Comparison of ENCODE assay signal across 14 cellular contexts in genomic region chr9:12463641-12464040, GRCh38.
DNase-seq lines count a peak whose midpoint lies in the region; ATAC-seq lines count a peak whose summit lies in the region.
"Had no signal": no experiment of that assay in that cellular context is flagged by ENCODE, and none has a peak within 500 bp of the region (broad histone marks: within the 10 kb centered on the region; RNA-seq: fewer than 3 reads in every experiment).

No MANE protein-coding gene starts in this region.

- DNase-seq in NCI-H748 (lab: John Stamatoyannopoulos, UW; ENCODE audit: unreplicated experiment) (peak; percentile 49), NCI-H748 treated with DMSO at 0.1 percent for 48 hours (lab: John Stamatoyannopoulos, UW) (no peak), NCI-H69 (lab: John Stamatoyannopoulos, UW) (peak; percentile 53), inferior parietal cortex (ENCODE audit: extremely low spot score) (peak; percentile 15)
- no peak for DNase-seq in NK-92 treated with Interleukin-12 subunit alpha and Interleukin-12 subunit beta, amount 100 ng/mL, for 24 hours (lab: John Stamatoyannopoulos, UW)
- DNase-seq in stimulated activated CD4-positive, alpha-beta T cell treated with anti-CD3 and anti-CD28 coated beads, Interleukin-4, amount 100 ng/mL, for 24 hours: no peak
- DNase-seq: C1 segment of cervical spinal cord, H9, Karpas-422, MM.1S, NCI-H1417 treated with DMSO at 0.1 percent for 48 hours, PC-9 had no signal

- no peak for ATAC-seq in HG03442 (IDR thresholded peaks at IDR 0.05; ENCODE audit: unreplicated experiment)
- ATAC-seq in GM21717 (IDR thresholded peaks at IDR 0.05; ENCODE audit: unreplicated experiment): no peak

Comparison
In these comparisons a context has a peak if more than half of its experiments do, and no peak if none do; other contexts are left out.
1. DNase-seq: peak in NCI-H748 (single experiment), NCI-H69 (single experiment) and inferior parietal cortex (single experiment); none in NCI-H748 treated with DMSO at 0.1 percent for 48 hours (single experiment), NK-92 treated with Interleukin-12 subunit alpha and Interleukin-12 subunit beta, amount 100 ng/mL, for 24 hours (single experiment) and stimulated activated CD4-positive, alpha-beta T cell treated with anti-CD3 and anti-CD28 coated beads, Interleukin-4, amount 100 ng/mL, for 24 hours (single experiment).